11 cellular contexts compared by ENCODE assay signal in genomic region chr13:99984463-99985242, GRCh38. TPM values are rescaled to one million over a fixed set of nuclear protein-coding genes. Genes with fewer than 3 reads are reported as not detected.
DNase-seq lines count a peak whose midpoint lies in the region; ATAC-seq and TF ChIP-seq lines count a peak whose summit lies in the region.
"Had no signal": no experiment of that assay in that cellular context is flagged by ENCODE, and none has a peak within 500 bp of the region (broad histone marks: within the 10 kb centered on the region; RNA-seq: fewer than 3 reads in every experiment).

No MANE protein-coding gene starts in this region.

- peaks cover 36% of the 10 kb centered on the region for H3K36me3 Mint-ChIP-seq in brain
- H3K36me3 Mint-ChIP-seq in natural killer cell treated with Interleukin-12 subunit alpha and Interleukin-12 subunit beta and Interleukin-15 and Interleukin-18, amount 100 ng/mL, for 72 hours, result peaks cover 12% of the 10 kb centered on the region

- H3K27me3 ChIP-seq in adrenal gland, result peaks cover 89% of the 10 kb centered on the region

- TF ChIP-seq CTCF in brain (conservative IDR thresholded peaks at IDR 0.05) (no peak), adrenal gland (IDR thresholded peaks at IDR 0.05) (no peak)

- DNase-seq in NCI-H510A (lab: John Stamatoyannopoulos, UW), result peak; percentile 35
- no peak for DNase-seq in NCI-H510A treated with DMSO at 0.1 percent for 48 hours (lab: John Stamatoyannopoulos, UW)
- DNase-seq in NCI-H146 treated with DMSO at 0.1 percent for 48 hours (lab: John Stamatoyannopoulos, UW; ENCODE audit: unreplicated experiment), result peak; percentile 44
- no peak for DNase-seq in natural killer cell treated with Interleukin-12 subunit alpha and Interleukin-12 subunit beta and Interleukin-15 and Interleukin-18, amount 100 ng/mL, for 72 hours (ENCODE audit: low spot score)
- no peak for DNase-seq in medulla oblongata (ENCODE audit: extremely low spot score)
- DNase-seq in GM19238 (ENCODE audit: insufficient read length, low spot score), result no peak
- DNase-seq in adrenal gland, result no peak
- DNase-seq: NCI-H1436 treated with DMSO at 0.1 percent for 48 hours had no signal

- no peak for TF ChIP-seq POLR2A in adrenal gland (IDR thresholded peaks at IDR 0.05)

- peaks cover 19 to 24% of the 10 kb centered on the region in 2 donors for H3K4me1 ChIP-seq in adrenal gland (replicated peaks in 1 of 2)

- peaks cover 68% of the 10 kb centered on the region for H3K27me3 Mint-ChIP-seq in brain
- peaks cover 25 to 48% of the 10 kb centered on the region in 2 donors for H3K27me3 Mint-ChIP-seq in natural killer cell treated with Interleukin-12 subunit alpha and Interleukin-12 subunit beta and Interleukin-15 and Interleukin-18, amount 100 ng/mL, for 72 hours

- H3K9me3 ChIP-seq in adrenal gland (replicated peaks in 1 of 3), result no peaks in the 10 kb centered on the region
- H3K9me3 ChIP-seq: ascending aorta had no signal

- intact Hi-C loops in adrenal gland (cut with DNase I), result no loop called here

- no peak overlapping the region for H3K4me3 ChIP-seq in adrenal gland
- H3K4me3 ChIP-seq: ascending aorta had no signal

- peak overlapping the region; percentile 89 to 99 (median 93) for H3K4me3 Mint-ChIP-seq in brain
- H3K4me3 Mint-ChIP-seq in natural killer cell treated with Interleukin-12 subunit alpha and Interleukin-12 subunit beta and Interleukin-15 and Interleukin-18, amount 100 ng/mL, for 72 hours, result peak overlapping the region; percentile 47

- no peak overlapping the region for H3K27ac ChIP-seq in adrenal gland
- H3K27ac ChIP-seq: ascending aorta had no signal

- no peaks in the 10 kb centered on the region for H3K36me3 ChIP-seq in adrenal gland (replicated peaks in 1 of 2)
- H3K36me3 ChIP-seq: ascending aorta had no signal

- WGBS in adrenal gland, 4 donors, result 12 to 17% (median 14%) methylated on average over 19 to 44 of the region's 44 CpGs

- H3K4me1 Mint-ChIP-seq in brain, result peaks cover 32% of the 10 kb centered on the region
- H3K4me1 Mint-ChIP-seq in natural killer cell treated with Interleukin-12 subunit alpha and Interleukin-12 subunit beta and Interleukin-15 and Interleukin-18, amount 100 ng/mL, for 72 hours (ENCODE audit: low read depth in 2 of 2), result peaks cover 6 to 14% of the 10 kb centered on the region in 2 donors

- peak overlapping the region; percentile 96 to 100 (median 99) for H3K27ac Mint-ChIP-seq in brain
- H3K27ac Mint-ChIP-seq in natural killer cell treated with Interleukin-12 subunit alpha and Interleukin-12 subunit beta and Interleukin-15 and Interleukin-18, amount 100 ng/mL, for 72 hours, result peak overlapping the region; percentile 41 to 61

- H3K9me3 Mint-ChIP-seq in brain, result peaks cover 0 to 21% (median 0%) of the 10 kb centered on the region in 5 experiments
- H3K9me3 Mint-ChIP-seq in natural killer cell treated with Interleukin-12 subunit alpha and Interleukin-12 subunit beta and Interleukin-15 and Interleukin-18, amount 100 ng/mL, for 72 hours, result no peaks in the 10 kb centered on the region

- ATAC-seq in natural killer cell treated with Interleukin-12 subunit alpha and Interleukin-12 subunit beta and Interleukin-15 and Interleukin-18, amount 100 ng/mL, for 72 hours, result no peak

RNA-seq across cellular contexts. Expression of gene ZIC2, which starts 3.1 kb away (rescaled TPM):
- polyA plus RNA-seq in brain (ENCODE audit: insufficient read depth, low read depth, low replicate concordance) (300 TPM), adrenal gland (not detected)
- 1 to 10 TPM in 1 of 2 donors, not detected in 1; 3.4 TPM for total RNA-seq in natural killer cell treated with Interleukin-12 subunit alpha and Interleukin-12 subunit beta and Interleukin-15 and Interleukin-18, amount 100 ng/mL, for 72 hours
- total RNA-seq in adrenal gland, result under 1 TPM in 2 of 8 donors, not detected in 6; 0.43 to 0.46 TPM
- total RNA-seq: ascending aorta; T-helper 2 cell treated with Interferon-gamma antibody and Interleukin-4, amounts not matched to agents 100 ng/mL and 5 ng/mL, for 36 hours had no signal

RNA-seq across cellular contexts. Expression of gene ZIC5, which starts 13.1 kb away (rescaled TPM):
- polyA plus RNA-seq in brain (ENCODE audit: insufficient read depth, low read depth, low replicate concordance) (49.1 TPM), adrenal gland (not detected)
- total RNA-seq in natural killer cell treated with Interleukin-12 subunit alpha and Interleukin-12 subunit beta and Interleukin-15 and Interleukin-18, amount 100 ng/mL, for 72 hours, result not detected
- under 1 TPM in 1 of 8 donors, not detected in 7; 0.04 TPM for total RNA-seq in adrenal gland
- total RNA-seq: ascending aorta; T-helper 2 cell treated with Interferon-gamma antibody and Interleukin-4, amounts not matched to agents 100 ng/mL and 5 ng/mL, for 36 hours had no signal

Comparison
In these comparisons a context has a peak if more than half of its experiments do, and no peak if none do; other contexts are left out.
1. DNase-seq: peak in NCI-H510A (single experiment) and NCI-H146 treated with DMSO at 0.1 percent for 48 hours (single experiment); none in NCI-H510A treated with DMSO at 0.1 percent for 48 hours (single experiment), natural killer cell treated with Interleukin-12 subunit alpha and Interleukin-12 subunit beta and Interleukin-15 and Interleukin-18, amount 100 ng/mL, for 72 hours (single experiment), medulla oblongata (single experiment), GM19238 (single experiment) and adrenal gland (0 of 7).